Comparison of ENCODE assay signal across 20 cellular contexts in genomic region chrX:115713465-115713864, GRCh38.
A peak's percentile ranks its signal among the peaks of the same experiment; 100 is the strongest.
DNase-seq lines count a peak whose midpoint lies in the region; ATAC-seq, FAIRE-seq and TF ChIP-seq lines count a peak whose summit lies in the region.
"Had no signal": no experiment of that assay in that cellular context is flagged by ENCODE, and none has a peak within 500 bp of the region (broad histone marks: within the 10 kb centered on the region; RNA-seq: fewer than 3 reads in every experiment).

No MANE protein-coding gene starts in this region.

- TF ChIP-seq CTCF in PC-3 (conservative IDR thresholded peaks at IDR 0.05; ENCODE audit: low read depth, low read length) = no peak
- no peak for TF ChIP-seq CTCF in esophagus squamous epithelium (IDR thresholded peaks at IDR 0.05)

- no peak overlapping the region for H2BK12ac ChIP-seq in trophoblast cell (ENCODE audit: low read length)

- intact Hi-C loops in PC-3 (cut with micrococcal nuclease) = no loop called here
- intact Hi-C loops in esophagus squamous epithelium (cut with DNase I) = no loop called here
- intact Hi-C loops in left colon (cut with DNase I, micrococcal nuclease) = no loop called here

- H3K9me3 ChIP-seq in PC-3 (ENCODE audit: low read length) (no peaks in the 10 kb centered on the region), trophoblast cell (ENCODE audit: insufficient read depth, low read depth, low read length) (no peaks in the 10 kb centered on the region), esophagus squamous epithelium (no peaks in the 10 kb centered on the region), SJCRH30 (replicated peaks) (no peaks in the 10 kb centered on the region)
- H3K9me3 ChIP-seq: BLaER1 treated with 17β-estradiol and CSF1 and Interleukin-3, amounts not matched to agents 10 nM and 100 nM; SK-N-SH had no signal

- no peak overlapping the region for H2BK5ac ChIP-seq in trophoblast cell (ENCODE audit: low read depth, low read length, poor library complexity)

- H3K27ac ChIP-seq in PC-3 (ENCODE audit: low read length) = no peak overlapping the region
- H3K27ac ChIP-seq in trophoblast cell (ENCODE audit: low read depth, low read length) = no peak overlapping the region
- no peak overlapping the region for H3K27ac ChIP-seq in esophagus squamous epithelium
- H3K27ac ChIP-seq in SJCRH30 = no peak overlapping the region
- H3K27ac ChIP-seq: BLaER1 treated with 17β-estradiol and CSF1 and Interleukin-3, amounts not matched to agents 10 nM and 100 nM had no signal

- H4K20me1 ChIP-seq in PC-3 (ENCODE audit: low read length) = no peaks in the 10 kb centered on the region
- H4K20me1 ChIP-seq: BLaER1 treated with 17β-estradiol and CSF1 and Interleukin-3, amounts not matched to agents 10 nM and 100 nM had no signal

- no peak overlapping the region for H3K18ac ChIP-seq in trophoblast cell (ENCODE audit: low read length)

- ATAC-seq in PC-3 (no peak), left colon (no peak)
- ATAC-seq: HepG2 had no signal

- H3K14ac ChIP-seq in trophoblast cell (ENCODE audit: low read length) = no peak overlapping the region

- no peak overlapping the region for H4K91ac ChIP-seq in trophoblast cell (ENCODE audit: low read depth, low read length)

- no peak overlapping the region for H3K23ac ChIP-seq in trophoblast cell (ENCODE audit: low read length)

- no peak overlapping the region for H4K12ac ChIP-seq in trophoblast cell (ENCODE audit: low read depth, low read length)

- no peak overlapping the region for H3K4ac ChIP-seq in trophoblast cell (ENCODE audit: low read depth, low read length)

- no peaks in the 10 kb centered on the region for H3K79me1 ChIP-seq in trophoblast cell (ENCODE audit: low read length)

- no peaks in the 10 kb centered on the region for H3F3A ChIP-seq in PC-3 (ENCODE audit: low read length, unreplicated experiment)

- H3K79me2 ChIP-seq in PC-3 (ENCODE audit: low read length) = no peaks in the 10 kb centered on the region
- H3K79me2 ChIP-seq in trophoblast cell (ENCODE audit: control insufficient read depth, insufficient read depth, low read length, poor library complexity) = no peaks in the 10 kb centered on the region

- no peaks in the 10 kb centered on the region for H3K27me3 ChIP-seq in PC-3 (ENCODE audit: low read length)
- no peaks in the 10 kb centered on the region for H3K27me3 ChIP-seq in trophoblast cell (ENCODE audit: insufficient read depth, low read length)
- no peaks in the 10 kb centered on the region for H3K27me3 ChIP-seq in esophagus squamous epithelium
- no peaks in the 10 kb centered on the region for H3K27me3 ChIP-seq in SJCRH30

- no peaks in the 10 kb centered on the region for H3K9me2 ChIP-seq in PC-3 (replicated peaks; ENCODE audit: low read length)
- H3K9me2 ChIP-seq: SK-N-SH had no signal

- no peak overlapping the region for H2AK5ac ChIP-seq in trophoblast cell (ENCODE audit: low read length)

- POLR2A ChIA-PET in PC-3 (lab: Charles Lee; ENCODE audit: unreplicated experiment) = no interaction called here

- H4K8ac ChIP-seq in trophoblast cell (ENCODE audit: low read depth, low read length) = no peak overlapping the region

- H3K4me1 ChIP-seq in PC-3 (ENCODE audit: insufficient read depth, low read length) (no peaks in the 10 kb centered on the region), trophoblast cell (ENCODE audit: control insufficient read depth in 1 of 2, insufficient read depth in 2 of 2, low read length in 2 of 2) (no peaks in the 10 kb centered on the region), esophagus squamous epithelium (no peaks in the 10 kb centered on the region), SJCRH30 (no peaks in the 10 kb centered on the region)
- H3K4me1 ChIP-seq: BLaER1 treated with 17β-estradiol and CSF1 and Interleukin-3, amounts not matched to agents 10 nM and 100 nM had no signal

- no TSS peak for BruUV-seq in PC-3 (replicated peaks; lab: Mats Ljungman, UMichigan)

- DNase-seq in NCI-H748 (lab: John Stamatoyannopoulos, UW; ENCODE audit: unreplicated experiment) = peak; percentile 4
- no peak for DNase-seq in NCI-H748 treated with DMSO at 0.1 percent for 48 hours (lab: John Stamatoyannopoulos, UW)
- DNase-seq in PC-3 = peak; percentile 31
- peak; percentile 3 to 58 for DNase-seq in trophoblast cell
- DNase-seq in esophagus squamous epithelium (lab: John Stamatoyannopoulos, UW) = no peak
- DNase-seq in left colon = no peak
- no peak for DNase-seq in SJCRH30
- DNase-seq: CD8-positive, alpha-beta memory T cell; DMS79 treated with DMSO at 0.1 percent for 48 hours; KG1; NCI-H1048; NCI-H1694 treated with DMSO at 0.1 percent for 48 hours; NCI-H2107; NCI-H345; NCI-H526; NK-92 treated with Interleukin-12 subunit alpha and Interleukin-12 subunit beta, amount 100 ng/mL, for 24 hours; SK-N-SH had no signal

- WGBS in trophoblast cell (ENCODE audit: extremely low coverage, insufficient coverage, insufficient read length) = no CpG with 5 or more reads among the region's 1 CpG
- 22 to 36% methylated on average over 1 of the region's 1 CpG for WGBS in esophagus squamous epithelium, 2 donors

- H3K9ac ChIP-seq in PC-3 (ENCODE audit: low read length) = no peak overlapping the region
- H3K9ac ChIP-seq in trophoblast cell (ENCODE audit: low read length) = no peak overlapping the region
- H3K9ac ChIP-seq: BLaER1 treated with 17β-estradiol and CSF1 and Interleukin-3, amounts not matched to agents 10 nM and 100 nM; SK-N-SH had no signal

- peak; percentile 28 for FAIRE-seq in colon (lab: Jason Lieb, UNC)
- FAIRE-seq: HepG2 had no signal

- H3K36me3 ChIP-seq in PC-3 (ENCODE audit: low read depth, low read length) (no peaks in the 10 kb centered on the region), trophoblast cell (ENCODE audit: control insufficient read depth in 1 of 2, insufficient read depth in 2 of 2, low read length in 2 of 2) (no peaks in the 10 kb centered on the region), esophagus squamous epithelium (no peaks in the 10 kb centered on the region), SJCRH30 (no peaks in the 10 kb centered on the region)
- H3K36me3 ChIP-seq: BLaER1 treated with 17β-estradiol and CSF1 and Interleukin-3, amounts not matched to agents 10 nM and 100 nM had no signal

- H2AFZ ChIP-seq in PC-3 (ENCODE audit: low read length) (no peak overlapping the region), trophoblast cell (ENCODE audit: insufficient read depth, low read length, poor library complexity) (no peak overlapping the region)

- H3K4me3 ChIP-seq in PC-3 (ENCODE audit: low read length) = no peak overlapping the region
- H3K4me3 ChIP-seq in trophoblast cell (ENCODE audit: low read depth, low read length) = no peak overlapping the region
- no peak overlapping the region for H3K4me3 ChIP-seq in esophagus squamous epithelium
- H3K4me3 ChIP-seq in SJCRH30 = no peak overlapping the region
- H3K4me3 ChIP-seq: BLaER1 treated with 17β-estradiol and CSF1 and Interleukin-3, amounts not matched to agents 10 nM and 100 nM had no signal

- TF ChIP-seq POLR2A in esophagus squamous epithelium (IDR thresholded peaks at IDR 0.05) = no peak

- H3K4me2 ChIP-seq in PC-3 (ENCODE audit: low read length) = no peak overlapping the region
- H3K4me2 ChIP-seq in trophoblast cell (ENCODE audit: low read length) = no peak overlapping the region
- H3K4me2 ChIP-seq: BLaER1 treated with 17β-estradiol and CSF1 and Interleukin-3, amounts not matched to agents 10 nM and 100 nM; SK-N-SH had no signal

- H2BK120ac ChIP-seq in trophoblast cell (ENCODE audit: insufficient read depth, low read length, poor library complexity) = no peak overlapping the region

- CTCF ChIA-PET in PC-3 (lab: Charles Lee) = no interaction called here

Comparison
In these comparisons a context has a peak if more than half of its experiments do, and no peak if none do; other contexts are left out.
1. DNase-seq: peak in NCI-H748 (single experiment), PC-3 (single experiment) and trophoblast cell (2 of 2); none in NCI-H748 treated with DMSO at 0.1 percent for 48 hours (single experiment), esophagus squamous epithelium (single experiment), left colon (0 of 2) and SJCRH30 (0 of 2).